In genomic region chr1:200896571-200897187, GRCh38 we compare ENCODE assay signal across 1 cellular context.
TF ChIP-seq lines count a peak whose summit lies in the region.

No MANE protein-coding gene starts in this region.

TF ChIP-seq in HepG2, 621 proteins besides CTCF, POLR2A, EP300 and RAD21 (continues in another document):
- no peak for TF ChIP-seq ZNF7 (CRISPR knock-in tag; IDR thresholded peaks at IDR 0.05)
- TF ChIP-seq ZNF530 (CRISPR knock-in tag; IDR thresholded peaks at IDR 0.05; ENCODE audit: low read depth), result no peak
- TF ChIP-seq SOX5 (CRISPR knock-in tag; IDR thresholded peaks at IDR 0.05; ENCODE audit: borderline replicate concordance), result peak; percentile 77; the same call in 1 of the 2 replicates
- TF ChIP-seq, protein P1, sequence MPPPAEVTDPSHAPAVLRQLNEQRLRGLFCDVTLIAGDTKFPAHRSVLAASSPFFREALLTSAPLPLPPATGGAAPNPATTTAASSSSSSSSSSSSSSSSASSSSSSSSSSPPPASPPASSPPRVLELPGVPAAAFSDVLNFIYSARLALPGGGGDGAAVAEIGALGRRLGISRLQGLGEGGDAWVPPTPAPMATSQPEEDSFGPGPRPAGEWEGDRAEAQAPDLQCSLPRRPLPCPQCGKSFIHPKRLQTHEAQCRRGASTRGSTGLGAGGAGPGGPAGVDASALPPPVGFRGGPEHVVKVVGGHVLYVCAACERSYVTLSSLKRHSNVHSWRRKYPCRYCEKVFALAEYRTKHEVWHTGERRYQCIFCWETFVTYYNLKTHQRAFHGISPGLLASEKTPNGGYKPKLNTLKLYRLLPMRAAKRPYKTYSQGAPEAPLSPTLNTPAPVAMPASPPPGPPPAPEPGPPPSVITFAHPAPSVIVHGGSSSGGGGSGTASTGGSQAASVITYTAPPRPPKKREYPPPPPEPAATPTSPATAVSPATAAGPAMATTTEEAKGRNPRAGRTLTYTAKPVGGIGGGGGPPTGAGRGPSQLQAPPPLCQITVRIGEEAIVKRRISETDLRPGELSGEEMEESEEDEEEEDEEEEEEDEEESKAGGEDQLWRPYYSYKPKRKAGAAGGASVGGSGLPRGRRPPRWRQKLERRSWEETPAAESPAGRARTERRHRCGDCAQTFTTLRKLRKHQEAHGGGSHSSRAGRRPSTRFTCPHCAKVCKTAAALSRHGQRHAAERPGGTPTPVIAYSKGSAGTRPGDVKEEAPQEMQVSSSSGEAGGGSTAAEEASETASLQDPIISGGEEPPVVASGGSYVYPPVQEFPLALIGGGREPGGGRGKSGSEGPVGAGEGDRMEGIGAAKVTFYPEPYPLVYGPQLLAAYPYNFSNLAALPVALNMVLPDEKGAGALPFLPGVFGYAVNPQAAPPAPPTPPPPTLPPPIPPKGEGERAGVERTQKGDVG (CRISPR knock-in tag; IDR thresholded peaks at IDR 0.05; ENCODE audit: borderline replicate concordance), result peak; percentile 16; the same call in 1 of the 2 replicates
- TF ChIP-seq ZNF263 (CRISPR knock-in tag; IDR thresholded peaks at IDR 0.05), result peak; percentile 64
- TF ChIP-seq ZFY (CRISPR knock-in tag; IDR thresholded peaks at IDR 0.05), result peak; percentile 24
- TF ChIP-seq ESRRA (CRISPR knock-in tag; IDR thresholded peaks at IDR 0.05; ENCODE audit: low read depth), result peak; percentile 71; the same call in 1 of the 2 replicates
- TF ChIP-seq ZXDC (CRISPR knock-in tag; IDR thresholded peaks at IDR 0.05), result peak; percentile 15; the same call in 1 of the 2 replicates
- TF ChIP-seq, protein P2, sequence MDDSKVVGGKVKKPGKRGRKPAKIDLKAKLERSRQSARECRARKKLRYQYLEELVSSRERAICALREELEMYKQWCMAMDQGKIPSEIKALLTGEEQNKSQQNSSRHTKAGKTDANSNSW (CRISPR knock-in tag; IDR thresholded peaks at IDR 0.05; ENCODE audit: borderline replicate concordance), result no peak
- TF ChIP-seq MED1 (CRISPR knock-in tag; IDR thresholded peaks at IDR 0.05), result peak; percentile 79
- peak; percentile 73; the same call in 1 of the 2 replicates for TF ChIP-seq MIER3 (CRISPR knock-in tag; IDR thresholded peaks at IDR 0.05; ENCODE audit: borderline replicate concordance)
- TF ChIP-seq KMT2A (CRISPR knock-in tag; IDR thresholded peaks at IDR 0.05), result peak; percentile 43; the same call in 1 of the 2 replicates
- no peak for TF ChIP-seq GMEB1 (CRISPR knock-in tag; IDR thresholded peaks at IDR 0.05; ENCODE audit: borderline replicate concordance)
- TF ChIP-seq NRL (CRISPR knock-in tag; IDR thresholded peaks at IDR 0.05; ENCODE audit: borderline replicate concordance), result no peak
- TF ChIP-seq MAZ (IDR thresholded peaks at IDR 0.05; ENCODE audit: borderline replicate concordance, low read depth, low read length), result peak; percentile 42; the same call in 1 of the 2 replicates
- TF ChIP-seq MAZ (CRISPR knock-in tag; IDR thresholded peaks at IDR 0.05; ENCODE audit: low read depth), result peak; percentile 80
- peak; percentile 86 for TF ChIP-seq BCL6 (CRISPR knock-in tag; IDR thresholded peaks at IDR 0.05)
- TF ChIP-seq ZNF180 (CRISPR knock-in tag; IDR thresholded peaks at IDR 0.05; ENCODE audit: borderline replicate concordance, low read depth), result no peak
- no peak for TF ChIP-seq NFRKB (IDR thresholded peaks at IDR 0.05)
- TF ChIP-seq, protein P3, sequence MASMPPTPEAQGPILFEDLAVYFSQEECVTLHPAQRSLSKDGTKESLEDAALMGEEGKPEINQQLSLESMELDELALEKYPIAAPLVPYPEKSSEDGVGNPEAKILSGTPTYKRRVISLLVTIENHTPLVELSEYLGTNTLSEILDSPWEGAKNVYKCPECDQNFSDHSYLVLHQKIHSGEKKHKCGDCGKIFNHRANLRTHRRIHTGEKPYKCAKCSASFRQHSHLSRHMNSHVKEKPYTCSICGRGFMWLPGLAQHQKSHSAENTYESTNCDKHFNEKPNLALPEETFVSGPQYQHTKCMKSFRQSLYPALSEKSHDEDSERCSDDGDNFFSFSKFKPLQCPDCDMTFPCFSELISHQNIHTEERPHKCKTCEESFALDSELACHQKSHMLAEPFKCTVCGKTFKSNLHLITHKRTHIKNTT (CRISPR knock-in tag; IDR thresholded peaks at IDR 0.05), result no peak
- peak; percentile 56; the same call in 1 of the 2 replicates for TF ChIP-seq AHDC1 (CRISPR knock-in tag; IDR thresholded peaks at IDR 0.05; ENCODE audit: borderline replicate concordance)
- no peak for TF ChIP-seq MAFG (CRISPR knock-in tag; IDR thresholded peaks at IDR 0.05)
- TF ChIP-seq HNF4A (CRISPR knock-in tag; IDR thresholded peaks at IDR 0.05), result peak; percentile 99
- TF ChIP-seq, protein P4, sequence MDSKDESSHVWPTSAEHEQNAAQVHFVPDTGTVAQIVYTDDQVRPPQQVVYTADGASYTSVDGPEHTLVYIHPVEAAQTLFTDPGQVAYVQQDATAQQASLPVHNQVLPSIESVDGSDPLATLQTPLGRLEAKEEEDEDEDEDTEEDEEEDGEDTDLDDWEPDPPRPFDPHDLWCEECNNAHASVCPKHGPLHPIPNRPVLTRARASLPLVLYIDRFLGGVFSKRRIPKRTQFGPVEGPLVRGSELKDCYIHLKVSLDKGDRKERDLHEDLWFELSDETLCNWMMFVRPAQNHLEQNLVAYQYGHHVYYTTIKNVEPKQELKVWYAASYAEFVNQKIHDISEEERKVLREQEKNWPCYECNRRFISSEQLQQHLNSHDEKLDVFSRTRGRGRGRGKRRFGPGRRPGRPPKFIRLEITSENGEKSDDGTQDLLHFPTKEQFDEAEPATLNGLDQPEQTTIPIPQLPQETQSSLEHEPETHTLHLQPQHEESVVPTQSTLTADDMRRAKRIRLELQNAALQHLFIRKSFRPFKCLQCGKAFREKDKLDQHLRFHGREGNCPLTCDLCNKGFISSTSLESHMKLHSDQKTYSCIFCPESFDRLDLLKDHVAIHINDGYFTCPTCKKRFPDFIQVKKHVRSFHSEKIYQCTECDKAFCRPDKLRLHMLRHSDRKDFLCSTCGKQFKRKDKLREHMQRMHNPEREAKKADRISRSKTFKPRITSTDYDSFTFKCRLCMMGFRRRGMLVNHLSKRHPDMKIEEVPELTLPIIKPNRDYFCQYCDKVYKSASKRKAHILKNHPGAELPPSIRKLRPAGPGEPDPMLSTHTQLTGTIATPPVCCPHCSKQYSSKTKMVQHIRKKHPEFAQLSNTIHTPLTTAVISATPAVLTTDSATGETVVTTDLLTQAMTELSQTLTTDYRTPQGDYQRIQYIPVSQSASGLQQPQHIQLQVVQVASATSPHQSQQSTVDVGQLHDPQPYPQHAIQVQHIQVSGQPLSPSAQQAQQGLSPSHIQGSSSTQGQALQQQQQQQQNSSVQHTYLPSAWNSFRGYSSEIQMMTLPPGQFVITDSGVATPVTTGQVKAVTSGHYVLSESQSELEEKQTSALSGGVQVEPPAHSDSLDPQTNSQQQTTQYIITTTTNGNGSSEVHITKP (CRISPR knock-in tag; IDR thresholded peaks at IDR 0.05; ENCODE audit: low read depth), result peak; percentile 86
- TF ChIP-seq ZC3H4 (CRISPR knock-in tag; IDR thresholded peaks at IDR 0.05; ENCODE audit: borderline replicate concordance), result no peak
- TF ChIP-seq THRA (CRISPR knock-in tag; IDR thresholded peaks at IDR 0.05; ENCODE audit: borderline replicate concordance), result peak; percentile 80; the same call in 1 of the 2 replicates
- peak; percentile 82 for TF ChIP-seq ELF3 (CRISPR knock-in tag; IDR thresholded peaks at IDR 0.05)
- no peak for TF ChIP-seq SRF (IDR thresholded peaks at IDR 0.05; ENCODE audit: low read depth, low read length)
- TF ChIP-seq ZNF780A (CRISPR knock-in tag; IDR thresholded peaks at IDR 0.05), result no peak
- TF ChIP-seq, protein P5, sequence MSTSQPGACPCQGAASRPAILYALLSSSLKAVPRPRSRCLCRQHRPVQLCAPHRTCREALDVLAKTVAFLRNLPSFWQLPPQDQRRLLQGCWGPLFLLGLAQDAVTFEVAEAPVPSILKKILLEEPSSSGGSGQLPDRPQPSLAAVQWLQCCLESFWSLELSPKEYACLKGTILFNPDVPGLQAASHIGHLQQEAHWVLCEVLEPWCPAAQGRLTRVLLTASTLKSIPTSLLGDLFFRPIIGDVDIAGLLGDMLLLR (CRISPR knock-in tag; IDR thresholded peaks at IDR 0.05), result no peak
- peak; percentile 89 for TF ChIP-seq ASH2L (IDR thresholded peaks at IDR 0.05; ENCODE audit: insufficient read length, low read depth, low read length)
- TF ChIP-seq SPEN (CRISPR knock-in tag; IDR thresholded peaks at IDR 0.05; ENCODE audit: low read depth), result peak; percentile 30; the same call in 1 of the 2 replicates
- peak; percentile 81; the same call in 1 of the 2 replicates for TF ChIP-seq ZKSCAN8 (CRISPR knock-in tag; IDR thresholded peaks at IDR 0.05; ENCODE audit: borderline replicate concordance)
- peak; percentile 65; the same call in 1 of the 2 replicates for TF ChIP-seq PPARG (CRISPR knock-in tag; conservative IDR thresholded peaks at IDR 0.05)
- TF ChIP-seq ZNF136 (CRISPR knock-in tag; IDR thresholded peaks at IDR 0.05; ENCODE audit: low read depth), result no peak
- no peak for TF ChIP-seq SMAD1 (CRISPR knock-in tag; IDR thresholded peaks at IDR 0.05; ENCODE audit: borderline replicate concordance, low read depth)
- TF ChIP-seq ZNF292 (CRISPR knock-in tag; IDR thresholded peaks at IDR 0.05; ENCODE audit: borderline replicate concordance, low read depth), result peak; percentile 54; the same call in 1 of the 2 replicates
- TF ChIP-seq SRSF4 (IDR thresholded peaks at IDR 0.05; ENCODE audit: low read depth, low read length, poor library complexity, severe bottlenecking), result no peak
- TF ChIP-seq MEIS1 (CRISPR knock-in tag; IDR thresholded peaks at IDR 0.05; ENCODE audit: borderline replicate concordance), result no peak
